8 cellular contexts compared by ENCODE assay signal in the genomic region with DNA sequence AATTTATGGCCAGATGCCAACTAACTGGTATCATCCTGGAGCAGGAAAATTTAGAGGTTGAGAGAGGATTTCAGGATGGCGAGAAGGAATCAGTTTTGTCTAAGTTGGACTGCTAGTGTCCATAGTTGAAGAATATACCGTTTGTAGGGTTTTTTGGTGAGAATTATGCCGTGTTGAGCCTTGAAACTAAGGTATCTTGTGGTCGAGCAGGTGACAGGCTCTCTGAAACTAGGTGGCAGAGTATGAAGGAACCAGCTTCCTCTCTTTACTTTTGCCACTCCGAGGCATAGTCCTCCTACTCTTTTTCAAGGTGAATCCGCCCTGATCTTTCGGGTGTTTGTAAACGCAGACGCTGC. TPM values are rescaled to one million over a fixed set of nuclear protein-coding genes. Genes with fewer than 3 reads are reported as not detected.
A peak's percentile ranks its signal among the peaks of the same experiment; 100 is the strongest.
DNase-seq lines count a peak whose midpoint lies in the region; ATAC-seq and TF ChIP-seq lines count a peak whose summit lies in the region.

No MANE protein-coding gene starts in this region.

- H3K4me1 ChIP-seq in mucosa of descending colon (ENCODE audit: low read depth): peaks cover 4% of the 10 kb centered on the region

- intact Hi-C loops in mucosa of descending colon (cut with DNase I, micrococcal nuclease): no loop called here

- in situ Hi-C loops in SK-MEL-5 (cut with HindIII; ENCODE audit: low pct_unique_long_range_greater_than_20kb, low sequenced_read_pairs): no loop called here

- TF ChIP-seq CTCF in HFFc6 (IDR thresholded peaks at IDR 0.05) (no peak), mucosa of descending colon (IDR thresholded peaks at IDR 0.05) (no peak)

- H3K27me3 Mint-ChIP-seq in HFFc6 (ENCODE audit: insufficient read depth): peaks cover 2% of the 10 kb centered on the region; the same call in 1 of the 2 replicates

- H3K27ac Mint-ChIP-seq in HFFc6: 0 out of 2 replicates have a peak overlapping the region, but pooled peaks have one; percentile 32

- H3K9me3 Mint-ChIP-seq in HFFc6: no peaks in the 10 kb centered on the region

- H3K4me3 Mint-ChIP-seq in HFFc6: no peak overlapping the region

- no peak for DNase-seq in HFFc6
- peak; percentile 43 for DNase-seq in SK-MEL-5 (ENCODE audit: low read depth, low spot score)
- DNase-seq in mucosa of descending colon: peak in 1 of 3 donors; percentile 16
- no peak for DNase-seq in COLO668 (lab: John Stamatoyannopoulos, UW; ENCODE audit: unreplicated experiment)
- no peak for DNase-seq in NCI-H524 treated with DMSO at 0.1 percent for 48 hours (lab: John Stamatoyannopoulos, UW)
- DNase-seq in ureter (ENCODE audit: low spot score): no peak
- DNase-seq in pons (ENCODE audit: low spot score): no peak

- H3K36me3 Mint-ChIP-seq in HFFc6 (ENCODE audit: low read depth): peaks cover 13% of the 10 kb centered on the region

- peaks cover 4% of the 10 kb centered on the region; the same call in 1 of the 2 replicates for H3K4me1 Mint-ChIP-seq in HFFc6 (ENCODE audit: low read depth)

- ATAC-seq in GM18519 (IDR thresholded peaks at IDR 0.05; ENCODE audit: low FRiP score, unreplicated experiment): peak; percentile 51
- ATAC-seq in mucosa of descending colon: peak; percentile 70

- H3K9me3 ChIP-seq in mucosa of descending colon: no peaks in the 10 kb centered on the region

- no peak overlapping the region for H3K4me3 ChIP-seq in mucosa of descending colon

- H3K36me3 ChIP-seq in mucosa of descending colon (ENCODE audit: low read depth): no peaks in the 10 kb centered on the region

RNA-seq across cellular contexts. Expression of a gene that starts 9.7 kb away (rescaled TPM):
- total RNA-seq in HFFc6 (2021; fragmentation: NEBNext Ultra II Directional; extraction: Animal tissue kit (Norgen Biotek cat#: 25700)): 10 to 100 TPM; 33.3 to 57.9 (median 45.5) TPM
- 30.8 and 32.4 TPM in 2 replicates for total RNA-seq in SK-MEL-5 (2014; rRNA removed; shearing (Covaris generic))
- 25.1 and 31.9 TPM in 2 replicates for polyA plus RNA-seq in SK-MEL-5 (2015; cell fraction: cytosol; rRNA removed)
- polyA plus RNA-seq in SK-MEL-5 (2015; cell fraction: nucleus; rRNA removed): 12.1 and 16.5 TPM in 2 replicates
- total RNA-seq in mucosa of descending colon: 10 to 100 TPM; 10.4 to 29.5 (median 13.0) TPM
- total RNA-seq in ureter: 35.3 TPM
